ENCODE assay signal across 10 cellular contexts in genomic region chr17:60353773-60354172, GRCh38.
"Had no signal": no experiment of that assay in that cellular context is flagged by ENCODE, and none has a peak within 500 bp of the region (broad histone marks: within the 10 kb centered on the region; RNA-seq: fewer than 3 reads in every experiment).

No MANE protein-coding gene starts in this region.

- H3K27ac ChIP-seq: parathyroid adenoma, sigmoid colon, thyroid gland had no signal

- H3K9ac ChIP-seq: parathyroid adenoma had no signal

- H2AFZ ChIP-seq: parathyroid adenoma had no signal

- ATAC-seq: effector memory CD8-positive, alpha-beta T cell; naive thymus-derived CD4-positive, alpha-beta T cell; stimulated activated naive B cell treated with anti-CD40 and anti-IgM and Interleukin-4, amounts not matched to agents 10 μg/mL and 1 μg/mL and 100 μg/mL, for 72 hours had no signal

- H3K27me3 ChIP-seq: esophagus squamous epithelium, sigmoid colon, thyroid gland had no signal

- H3K9me3 ChIP-seq: esophagus squamous epithelium, sigmoid colon, thyroid gland had no signal

- H3K36me3 ChIP-seq: esophagus squamous epithelium, sigmoid colon, thyroid gland had no signal

- DNase-seq: activated CD4-positive, alpha-beta memory T cell treated with anti-CD3 and anti-CD28 coated beads for 36 hours; activated T-cell treated with anti-CD3 and anti-CD28 coated beads for 4 hours; effector memory CD8-positive, alpha-beta T cell; esophagus squamous epithelium; mesendoderm; naive thymus-derived CD4-positive, alpha-beta T cell; sigmoid colon; stimulated activated naive B cell treated with anti-CD40 and anti-IgM and Interleukin-4, amounts not matched to agents 10 μg/mL and 1 μg/mL and 100 μg/mL, for 72 hours; thyroid gland had no signal

- H3K4me1 ChIP-seq: parathyroid adenoma had no signal

- H3K4me3 ChIP-seq: esophagus squamous epithelium, sigmoid colon, thyroid gland had no signal
